Comparison of ENCODE assay signal across 8 cellular contexts in genomic region chr18:11909597-11910026, GRCh38. TPM values are rescaled to one million over a fixed set of nuclear protein-coding genes. Genes with fewer than 3 reads are reported as not detected.
A peak's percentile ranks its signal among the peaks of the same experiment; 100 is the strongest.
DNase-seq lines count a peak whose midpoint lies in the region; ATAC-seq, FAIRE-seq and TF ChIP-seq lines count a peak whose summit lies in the region.

No MANE protein-coding gene starts in this region.

- H3K9me3 ChIP-seq in hepatocyte (ENCODE audit: low read depth), result no peaks in the 10 kb centered on the region

- WGBS in hepatocyte (ENCODE audit: low lambda C conversion rate, missing lambda C conversion rate), result 65% methylated on average over 1 of the region's 1 CpG

- no peaks in the 10 kb centered on the region for H3K9me3 Mint-ChIP-seq in activated CD8-positive, alpha-beta T cell treated with anti-CD3 and anti-CD28 coated beads for 36 hours
- H3K9me3 Mint-ChIP-seq in stimulated activated naive CD8-positive, alpha-beta T cell treated with anti-CD3 and anti-CD28 coated beads, Interleukin-15, amount 100 ng/mL, for 72 hours, result no peaks in the 10 kb centered on the region

- peaks cover 22% of the 10 kb centered on the region for H3K4me1 ChIP-seq in hepatocyte (ENCODE audit: insufficient read depth)

- FAIRE-seq in GM19239 (lab: Jason Lieb, UNC), result no peak

- H3K9me2 ChIP-seq in hepatocyte (replicated peaks; ENCODE audit: insufficient read depth), result no peaks in the 10 kb centered on the region

- DNase-seq in AG08395 (ENCODE audit: low spot score) (peak; percentile 51), GM20000 (ENCODE audit: low spot score) (peak; percentile 44), hepatocyte (ENCODE audit: low spot score) (peak; percentile 37), GM19239 (ENCODE audit: insufficient read length, low spot score) (no peak), putamen (ENCODE audit: low spot score) (no peak), NCI-H2171 (lab: John Stamatoyannopoulos, UW) (no peak)
- DNase-seq in activated CD8-positive, alpha-beta T cell treated with anti-CD3 and anti-CD28 coated beads for 36 hours, result no peak
- no peak for DNase-seq in stimulated activated naive CD8-positive, alpha-beta T cell treated with anti-CD3 and anti-CD28 coated beads, Interleukin-15, amount 100 ng/mL, for 72 hours

- no peak overlapping the region for H3K27ac Mint-ChIP-seq in activated CD8-positive, alpha-beta T cell treated with anti-CD3 and anti-CD28 coated beads for 36 hours
- H3K27ac Mint-ChIP-seq in stimulated activated naive CD8-positive, alpha-beta T cell treated with anti-CD3 and anti-CD28 coated beads, Interleukin-15, amount 100 ng/mL, for 72 hours, result peak overlapping the region in 1 of 2 donors; percentile 98

- peak overlapping the region; percentile 91 for H3K4me2 ChIP-seq in hepatocyte

- no peak overlapping the region for H3K4me3 ChIP-seq in hepatocyte

- H4K20me1 ChIP-seq in hepatocyte (ENCODE audit: insufficient read depth, poor library complexity, severe bottlenecking), result no peaks in the 10 kb centered on the region

- POLR2A ChIA-PET in activated CD8-positive, alpha-beta T cell treated with anti-CD3 and anti-CD28 coated beads for 36 hours (lab: Charles Lee), result interaction anchor here (1.7 kb wide), 1 partner anchor 71 kb away, joined by 7 read pairs; the partner anchor contains the start of gene IMPA2

- peak overlapping the region; percentile 80 for H2AFZ ChIP-seq in hepatocyte

- intact Hi-C loops in activated CD8-positive, alpha-beta T cell treated with anti-CD3 and anti-CD28 coated beads for 36 hours (cut with micrococcal nuclease), result loop anchor here (2.0 kb wide), 1 partner anchor 59 kb away; the partner anchor contains the start of gene CHMP1B

- peaks cover 5% of the 10 kb centered on the region for H3K36me3 Mint-ChIP-seq in activated CD8-positive, alpha-beta T cell treated with anti-CD3 and anti-CD28 coated beads for 36 hours (ENCODE audit: low read depth)

- TF ChIP-seq CTCF in GM20000 (IDR thresholded peaks at IDR 0.05; ENCODE audit: extremely low read depth, missing control alignments), result no peak
- no peak for TF ChIP-seq CTCF in activated CD8-positive, alpha-beta T cell treated with anti-CD3 and anti-CD28 coated beads for 36 hours (IDR thresholded peaks at IDR 0.05)
- TF ChIP-seq CTCF in hepatocyte (IDR thresholded peaks at IDR 0.05; ENCODE audit: poor library complexity), result no peak

- no peaks in the 10 kb centered on the region for H3K36me3 ChIP-seq in hepatocyte (replicated peaks; ENCODE audit: insufficient read depth, low read depth)

- ATAC-seq in activated CD8-positive, alpha-beta T cell treated with anti-CD3 and anti-CD28 coated beads for 36 hours, result no peak
- no peak for ATAC-seq in stimulated activated naive CD8-positive, alpha-beta T cell treated with anti-CD3 and anti-CD28 coated beads, Interleukin-15, amount 100 ng/mL, for 72 hours

- H3K27me3 Mint-ChIP-seq in activated CD8-positive, alpha-beta T cell treated with anti-CD3 and anti-CD28 coated beads for 36 hours, result no peaks in the 10 kb centered on the region
- no peaks in the 10 kb centered on the region for H3K27me3 Mint-ChIP-seq in stimulated activated naive CD8-positive, alpha-beta T cell treated with anti-CD3 and anti-CD28 coated beads, Interleukin-15, amount 100 ng/mL, for 72 hours

- CTCF ChIA-PET in activated CD8-positive, alpha-beta T cell treated with anti-CD3 and anti-CD28 coated beads for 36 hours (lab: Charles Lee), result interaction anchor here (1.0 kb wide), 1 partner anchor 29 kb away, joined by 3 read pairs; no protein-coding TSS in a partner anchor

- H3K27ac ChIP-seq in hepatocyte, result peak overlapping the region; percentile 100

- peak overlapping the region; percentile 78 for H3K4me3 Mint-ChIP-seq in activated CD8-positive, alpha-beta T cell treated with anti-CD3 and anti-CD28 coated beads for 36 hours
- peak overlapping the region; percentile 86 to 93 for H3K4me3 Mint-ChIP-seq in stimulated activated naive CD8-positive, alpha-beta T cell treated with anti-CD3 and anti-CD28 coated beads, Interleukin-15, amount 100 ng/mL, for 72 hours

- H3K4me1 Mint-ChIP-seq in activated CD8-positive, alpha-beta T cell treated with anti-CD3 and anti-CD28 coated beads for 36 hours (ENCODE audit: low read depth), result peaks cover 16% of the 10 kb centered on the region
- H3K4me1 Mint-ChIP-seq in stimulated activated naive CD8-positive, alpha-beta T cell treated with anti-CD3 and anti-CD28 coated beads, Interleukin-15, amount 100 ng/mL, for 72 hours, result peaks cover 22% of the 10 kb centered on the region

- no peaks in the 10 kb centered on the region for H3K27me3 ChIP-seq in hepatocyte

- peaks cover 16% of the 10 kb centered on the region for H3K79me2 ChIP-seq in hepatocyte

RNA-seq across cellular contexts. Expression of gene MPPE1, which starts 1.5 kb away (rescaled TPM):
- total RNA-seq in activated CD8-positive, alpha-beta T cell treated with anti-CD3 and anti-CD28 coated beads for 36 hours, result 10 to 100 TPM; 21.7 to 22.4 TPM
- 28.5 and 59.3 TPM in 2 replicates for total RNA-seq in hepatocyte
- 45.5 and 52.7 TPM in 2 replicates for polyA plus RNA-seq in hepatocyte

RNA-seq across cellular contexts. Expression of gene CHMP1B, which starts 58.4 kb away (rescaled TPM):
- 10 to 100 TPM; 24.8 to 25.8 TPM for total RNA-seq in activated CD8-positive, alpha-beta T cell treated with anti-CD3 and anti-CD28 coated beads for 36 hours
- 83.1 and 85.3 TPM in 2 replicates for total RNA-seq in hepatocyte
- polyA plus RNA-seq in hepatocyte, result 56.6 and 70.1 TPM in 2 replicates

Comparison
In these comparisons a context has a peak if more than half of its experiments do, and no peak if none do; other contexts are left out.
1. DNase-seq: peak in AG08395 (single experiment), GM20000 (single experiment) and hepatocyte (single experiment); none in activated CD8-positive, alpha-beta T cell treated with anti-CD3 and anti-CD28 coated beads for 36 hours (single experiment), stimulated activated naive CD8-positive, alpha-beta T cell treated with anti-CD3 and anti-CD28 coated beads, Interleukin-15, amount 100 ng/mL, for 72 hours (0 of 2), GM19239 (single experiment), putamen (single experiment) and NCI-H2171 (single experiment).